In the genomic region with DNA sequence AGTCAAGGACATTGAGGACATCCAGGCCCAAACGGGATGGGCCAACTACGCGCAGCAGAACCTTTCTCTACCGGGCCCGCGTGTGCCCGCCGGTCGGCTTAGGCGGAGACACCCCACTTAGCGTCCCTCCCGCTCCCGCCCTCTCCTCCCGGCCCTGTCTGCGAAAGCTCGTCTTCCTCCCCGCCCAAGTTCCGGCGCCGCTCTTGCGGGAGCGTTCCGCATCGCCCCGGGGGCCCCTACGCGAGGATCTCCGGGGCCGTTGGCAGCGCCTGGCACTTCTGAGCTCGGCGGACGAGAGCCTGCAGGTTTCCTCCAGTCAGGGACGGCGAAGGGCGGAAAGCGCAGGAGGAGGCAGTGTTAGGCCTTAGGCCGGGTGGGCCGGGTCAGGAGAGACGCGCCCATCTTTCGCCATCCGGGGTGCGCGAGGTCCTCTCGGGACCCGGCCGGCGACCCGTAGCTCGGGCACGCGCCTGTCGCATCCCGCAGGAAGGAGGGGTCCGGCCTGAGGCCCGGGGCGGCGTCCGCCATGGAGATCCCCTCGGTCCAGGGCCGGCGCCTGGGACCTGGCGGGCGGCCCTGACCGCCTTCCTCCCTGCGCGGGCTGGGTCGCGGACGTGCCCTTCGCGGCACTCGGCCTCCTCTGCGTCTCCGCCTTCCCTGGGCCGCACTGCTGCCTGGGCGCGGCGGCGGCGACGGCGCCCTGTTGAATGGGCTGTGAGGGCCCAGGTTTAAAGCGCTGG, we compare ENCODE assay signal across 1 cellular context.
TF ChIP-seq lines count a peak whose summit lies in the region.

FEM1B (plus strand) TSS at position 141 of the 740 bp plus-strand sequence. CDS start 673 bp downstream, outside the sequence.

TF ChIP-seq in HepG2, 621 proteins besides CTCF, POLR2A, EP300 and RAD21 (continued from another document and continues in another):
- TF ChIP-seq PPARG (CRISPR knock-in tag; conservative IDR thresholded peaks at IDR 0.05) (peak; percentile 34; the same call in 1 of the 2 replicates), ZBTB26 (CRISPR knock-in tag; IDR thresholded peaks at IDR 0.05; ENCODE audit: borderline replicate concordance) (peak; percentile 77; the same call in 1 of the 2 replicates), BCL3 (CRISPR knock-in tag; IDR thresholded peaks at IDR 0.05) (peak; percentile 87), KDM4B (CRISPR knock-in tag; IDR thresholded peaks at IDR 0.05) (peak; percentile 63; the same call in 1 of the 2 replicates), ZNF841 (CRISPR knock-in tag; IDR thresholded peaks at IDR 0.05; ENCODE audit: borderline replicate concordance) (0 out of 2 replicates have a peak, but pooled peaks have one; percentile 27), ARHGAP35 (CRISPR knock-in tag; IDR thresholded peaks at IDR 0.05; ENCODE audit: borderline replicate concordance) (0 out of 2 replicates have a peak, but pooled peaks have one; percentile 48), MTF1 (CRISPR knock-in tag; IDR thresholded peaks at IDR 0.05) (peak; percentile 48), TBX2 (CRISPR knock-in tag; IDR thresholded peaks at IDR 0.05; ENCODE audit: borderline replicate concordance) (peak; percentile 86; the same call in 1 of the 2 replicates), ZFP37 (CRISPR knock-in tag; IDR thresholded peaks at IDR 0.05; ENCODE audit: borderline replicate concordance) (peak; percentile 87), GATAD2A (CRISPR knock-in tag; IDR thresholded peaks at IDR 0.05) (peak; percentile 73), KDM6A (CRISPR knock-in tag; IDR thresholded peaks at IDR 0.05; ENCODE audit: low read depth) (no peak), CREM (IDR thresholded peaks at IDR 0.05) (peak; percentile 79), CREM (CRISPR knock-in tag; IDR thresholded peaks at IDR 0.05) (no peak), ZNF605 (CRISPR knock-in tag; IDR thresholded peaks at IDR 0.05) (peak; percentile 97), PATZ1 (CRISPR knock-in tag; IDR thresholded peaks at IDR 0.05) (peak; percentile 67; the same call in 1 of the 2 replicates), ZSCAN22 (CRISPR knock-in tag; IDR thresholded peaks at IDR 0.05) (no peak), ZNF207 (IDR thresholded peaks at IDR 0.05; ENCODE audit: borderline replicate concordance) (no peak), SIN3A (IDR thresholded peaks at IDR 0.05; ENCODE audit: borderline replicate concordance, low read depth, low read length) (peak; percentile 57; the same call in 1 of the 2 replicates), STAG1 (CRISPR knock-in tag; IDR thresholded peaks at IDR 0.05) (no peak), ZXDC (CRISPR knock-in tag; IDR thresholded peaks at IDR 0.05) (peak; percentile 34; the same call in 1 of the 2 replicates), MAZ (IDR thresholded peaks at IDR 0.05; ENCODE audit: borderline replicate concordance, low read depth, low read length) (peak; percentile 92), MAZ (CRISPR knock-in tag; IDR thresholded peaks at IDR 0.05; ENCODE audit: low read depth) (peak; percentile 75), PRMT3 (CRISPR knock-in tag; IDR thresholded peaks at IDR 0.05; ENCODE audit: borderline replicate concordance, low read depth) (no peak; the same call in 1 of the 2 replicates), ZFP36 (IDR thresholded peaks at IDR 0.05; ENCODE audit: borderline replicate concordance, low read depth, low read length, partially characterized antibody) (no peak), ZNF503 (CRISPR knock-in tag; IDR thresholded peaks at IDR 0.05) (peak; percentile 73; the same call in 1 of the 2 replicates), CBX5 (CRISPR knock-in tag; IDR thresholded peaks at IDR 0.05; ENCODE audit: borderline replicate concordance) (peak; percentile 92; the same call in 1 of the 2 replicates), ZNF282 (IDR thresholded peaks at IDR 0.05; ENCODE audit: partially characterized antibody) (no peak), KLF9 (CRISPR knock-in tag; IDR thresholded peaks at IDR 0.05; ENCODE audit: low read depth) (no peak), ETV6 (CRISPR knock-in tag; conservative IDR thresholded peaks at IDR 0.05) (peak; percentile 45), ZNF619 (CRISPR knock-in tag; IDR thresholded peaks at IDR 0.05) (peak; percentile 77; the same call in 1 of the 2 replicates), SKIL (CRISPR knock-in tag; IDR thresholded peaks at IDR 0.05; ENCODE audit: borderline replicate concordance) (no peak)
- TF ChIP-seq, protein P1, sequence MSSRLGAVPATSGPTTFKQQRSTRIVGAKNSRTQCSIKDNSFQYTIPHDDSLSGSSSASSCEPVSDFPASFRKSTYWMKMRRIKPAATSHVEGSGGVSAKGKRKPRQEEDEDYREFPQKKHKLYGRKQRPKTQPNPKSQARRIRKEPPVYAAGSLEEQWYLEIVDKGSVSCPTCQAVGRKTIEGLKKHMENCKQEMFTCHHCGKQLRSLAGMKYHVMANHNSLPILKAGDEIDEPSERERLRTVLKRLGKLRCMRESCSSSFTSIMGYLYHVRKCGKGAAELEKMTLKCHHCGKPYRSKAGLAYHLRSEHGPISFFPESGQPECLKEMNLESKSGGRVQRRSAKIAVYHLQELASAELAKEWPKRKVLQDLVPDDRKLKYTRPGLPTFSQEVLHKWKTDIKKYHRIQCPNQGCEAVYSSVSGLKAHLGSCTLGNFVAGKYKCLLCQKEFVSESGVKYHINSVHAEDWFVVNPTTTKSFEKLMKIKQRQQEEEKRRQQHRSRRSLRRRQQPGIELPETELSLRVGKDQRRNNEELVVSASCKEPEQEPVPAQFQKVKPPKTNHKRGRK (CRISPR knock-in tag; IDR thresholded peaks at IDR 0.05), result no peak
- TF ChIP-seq, protein P2, sequence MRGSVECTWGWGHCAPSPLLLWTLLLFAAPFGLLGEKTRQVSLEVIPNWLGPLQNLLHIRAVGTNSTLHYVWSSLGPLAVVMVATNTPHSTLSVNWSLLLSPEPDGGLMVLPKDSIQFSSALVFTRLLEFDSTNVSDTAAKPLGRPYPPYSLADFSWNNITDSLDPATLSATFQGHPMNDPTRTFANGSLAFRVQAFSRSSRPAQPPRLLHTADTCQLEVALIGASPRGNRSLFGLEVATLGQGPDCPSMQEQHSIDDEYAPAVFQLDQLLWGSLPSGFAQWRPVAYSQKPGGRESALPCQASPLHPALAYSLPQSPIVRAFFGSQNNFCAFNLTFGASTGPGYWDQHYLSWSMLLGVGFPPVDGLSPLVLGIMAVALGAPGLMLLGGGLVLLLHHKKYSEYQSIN (CRISPR knock-in tag; IDR thresholded peaks at IDR 0.05; ENCODE audit: borderline replicate concordance), result no peak
- TF ChIP-seq, protein P3, sequence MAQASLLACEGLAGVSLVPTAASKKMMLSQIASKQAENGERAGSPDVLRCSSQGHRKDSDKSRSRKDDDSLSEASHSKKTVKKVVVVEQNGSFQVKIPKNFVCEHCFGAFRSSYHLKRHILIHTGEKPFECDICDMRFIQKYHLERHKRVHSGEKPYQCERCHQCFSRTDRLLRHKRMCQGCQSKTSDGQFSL (CRISPR knock-in tag; IDR thresholded peaks at IDR 0.05), result 0 out of 2 replicates have a peak, but pooled peaks have one; percentile 70
- TF ChIP-seq, protein P4, sequence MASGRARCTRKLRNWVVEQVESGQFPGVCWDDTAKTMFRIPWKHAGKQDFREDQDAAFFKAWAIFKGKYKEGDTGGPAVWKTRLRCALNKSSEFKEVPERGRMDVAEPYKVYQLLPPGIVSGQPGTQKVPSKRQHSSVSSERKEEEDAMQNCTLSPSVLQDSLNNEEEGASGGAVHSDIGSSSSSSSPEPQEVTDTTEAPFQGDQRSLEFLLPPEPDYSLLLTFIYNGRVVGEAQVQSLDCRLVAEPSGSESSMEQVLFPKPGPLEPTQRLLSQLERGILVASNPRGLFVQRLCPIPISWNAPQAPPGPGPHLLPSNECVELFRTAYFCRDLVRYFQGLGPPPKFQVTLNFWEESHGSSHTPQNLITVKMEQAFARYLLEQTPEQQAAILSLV (CRISPR knock-in tag; IDR thresholded peaks at IDR 0.05; ENCODE audit: borderline replicate concordance), result peak; percentile 81; the same call in 1 of the 2 replicates
